Comparison of ENCODE assay signal across 8 cellular contexts in the genomic region with DNA sequence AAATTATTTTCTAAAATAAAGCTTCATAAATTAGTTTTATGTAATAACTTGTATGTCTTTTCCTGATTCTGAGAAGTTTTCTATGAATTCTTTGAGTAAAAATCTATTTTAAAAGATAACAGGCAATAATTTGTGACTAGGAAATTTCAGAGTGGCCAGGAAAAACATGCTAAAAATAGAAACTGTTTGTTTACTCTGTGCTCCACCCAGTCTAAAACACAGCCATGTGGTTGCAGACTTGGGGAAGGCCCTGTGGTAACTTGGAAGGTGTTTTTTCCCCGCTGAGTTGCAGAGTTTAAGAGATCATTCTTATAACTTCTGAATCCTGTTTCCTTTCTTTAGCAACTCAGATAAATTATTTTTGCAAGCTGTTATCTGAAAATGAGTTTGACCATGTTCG. TPM values are rescaled to one million over a fixed set of nuclear protein-coding genes. Genes with fewer than 3 reads are reported as not detected.
DNase-seq lines count a peak whose midpoint lies in the region; ATAC-seq, FAIRE-seq and TF ChIP-seq lines count a peak whose summit lies in the region.

No MANE protein-coding gene starts in this region.

- H3K9me3 ChIP-seq in A549 (no peaks in the 10 kb centered on the region), OCI-LY7 (ENCODE audit: low read length) (no peaks in the 10 kb centered on the region), heart left ventricle (no peaks in the 10 kb centered on the region), prostate gland (no peaks in the 10 kb centered on the region)

- no peak for TF ChIP-seq POLR2A in A549 (IDR thresholded peaks at IDR 0.05; ENCODE audit: low read length)
- no peak for TF ChIP-seq POLR2A in heart left ventricle (IDR thresholded peaks at IDR 0.05)
- TF ChIP-seq POLR2A in prostate gland (IDR thresholded peaks at IDR 0.05): no peak

- peaks cover 18% of the 10 kb centered on the region for H3K4me1 ChIP-seq in A549
- H3K4me1 ChIP-seq in OCI-LY7 (ENCODE audit: insufficient read depth, low read length, poor library complexity, severe bottlenecking): peaks cover 98% of the 10 kb centered on the region
- H3K4me1 ChIP-seq in heart left ventricle: peaks cover 7 to 85% (median 68%) of the 10 kb centered on the region in 12 donors
- no peaks in the 10 kb centered on the region for H3K4me1 ChIP-seq in prostate gland (replicated peaks)

- no peak overlapping the region for H3K4me3 ChIP-seq in A549
- H3K4me3 ChIP-seq in OCI-LY7 (ENCODE audit: low read depth, low read length, poor library complexity, severe bottlenecking): peak overlapping the region; percentile 3
- peak overlapping the region in 1 of 12 donors; percentile 3 for H3K4me3 ChIP-seq in heart left ventricle
- no peak overlapping the region for H3K4me3 ChIP-seq in prostate gland

- no peak for TF ChIP-seq RAD21 in A549 (conservative IDR thresholded peaks at IDR 0.05 in 1 of 2, IDR thresholded peaks at IDR 0.05 in 1 of 2)

- FAIRE-seq in A549 (lab: Jason Lieb, UNC) (no peak), GM18507 (lab: Jason Lieb, UNC) (peak; percentile 45)

- TF ChIP-seq EP300 in A549 (IDR thresholded peaks at IDR 0.05): no peak

- WGBS in A549 (ENCODE audit: missing lambda C conversion rate): 25% methylated on average over 2 of the region's 2 CpGs
- WGBS in heart left ventricle, 4 donors: 1 to 4% (median 3%) methylated on average over 2 of the region's 2 CpGs
- 36% methylated on average over 2 of the region's 2 CpGs for WGBS in prostate gland

- H3K4me2 ChIP-seq in A549 (peak overlapping the region; percentile 70), OCI-LY7 (ENCODE audit: low read length) (peak overlapping the region; percentile 48; the same call in 1 of the 2 replicates)

- no peaks in the 10 kb centered on the region for H3K27me3 ChIP-seq in heart left ventricle
- no peaks in the 10 kb centered on the region for H3K27me3 ChIP-seq in prostate gland (replicated peaks; ENCODE audit: insufficient read depth)

- no peaks in the 10 kb centered on the region for H3K9me2 ChIP-seq in OCI-LY7 (ENCODE audit: insufficient read depth, low read length)

- peak overlapping the region in 1 of 2 experiments; percentile 49; a peak in 1 of 6 replicates for H3K27ac ChIP-seq in A549
- H3K27ac ChIP-seq in OCI-LY7 (ENCODE audit: low read depth, low read length, poor library complexity, severe bottlenecking): peak overlapping the region; percentile 10
- H3K27ac ChIP-seq in heart left ventricle: peak overlapping the region in 10 of 12 donors; percentile 7 to 67 (median 57)
- H3K27ac ChIP-seq in prostate gland: no peak overlapping the region

- no peaks in the 10 kb centered on the region for H4K20me1 ChIP-seq in OCI-LY7 (ENCODE audit: insufficient read depth, low read length)

- ATAC-seq in A549: peak in 1 of 2 experiments; percentile 77; a peak in 3 of 6 replicates
- ATAC-seq in heart left ventricle: peak; percentile 62 to 84 (median 72)
- no peak for ATAC-seq in HG03095 (IDR thresholded peaks at IDR 0.05; ENCODE audit: unreplicated experiment)
- no peak for ATAC-seq in HG03097 (IDR thresholded peaks at IDR 0.05; ENCODE audit: low FRiP score, unreplicated experiment)

- H3K79me2 ChIP-seq in OCI-LY7 (ENCODE audit: insufficient read depth, low read depth, low read length): peaks cover 95% of the 10 kb centered on the region

- BruUV-seq in OCI-LY7 (replicated peaks; lab: Mats Ljungman, UMichigan): no TSS peak

- DNase-seq in A549 (ENCODE audit: low read depth in 1 of 2, low spot score in 1 of 2): peak in 1 of 2 experiments; percentile 54
- DNase-seq in GM18507 (ENCODE audit: extremely low spot score, insufficient read length, low read depth): no peak
- DNase-seq in OCI-LY7 (ENCODE audit: low spot score): no peak
- no peak for DNase-seq in heart left ventricle
- DNase-seq in prostate gland (ENCODE audit: low spot score): no peak
- DNase-seq in HuH-7.5 (ENCODE audit: low spot score): no peak

- no peak overlapping the region for H2AFZ ChIP-seq in OCI-LY7 (ENCODE audit: low read length)

- CTCF ChIA-PET in A549 (lab: Yijun Ruan, JAX) (no interaction called here), OCI-LY7 (lab: Charles Lee; ENCODE audit: unreplicated experiment) (no interaction called here)

- POLR2A ChIA-PET in A549 (lab: Yijun Ruan, JAX): no interaction called here
- POLR2A ChIA-PET in OCI-LY7 (lab: Charles Lee): interaction anchor here (1.4 to 3.7 kb wide), 2 partner anchors 10 to 14 kb away, joined by 6 to 15 read pairs; no protein-coding TSS in a partner anchor

- TF ChIP-seq CTCF in A549 (IDR thresholded peaks at IDR 0.05) (no peak), OCI-LY7 (conservative IDR thresholded peaks at IDR 0.05; ENCODE audit: low read length) (no peak), heart left ventricle (IDR thresholded peaks at IDR 0.05) (no peak), prostate gland (IDR thresholded peaks at IDR 0.05) (no peak)

- H3K36me3 ChIP-seq in OCI-LY7 (ENCODE audit: insufficient read depth, low read length) (peaks cover 8% of the 10 kb centered on the region; the same call in 1 of the 2 replicates), heart left ventricle (no peaks in the 10 kb centered on the region), prostate gland (no peaks in the 10 kb centered on the region)

- intact Hi-C loops in OCI-LY7 (cut with micrococcal nuclease; ENCODE audit: unreplicated experiment) (no loop called here), heart left ventricle (cut with DNase I) (loop anchor here in 1 of 10 donors (5.0 kb wide), 1 partner anchor 36 kb away; no protein-coding TSS in a partner anchor), prostate gland (cut with DNase I) (no loop called here)

TF ChIP-seq in A549, 52 proteins besides CTCF, POLR2A, EP300 and RAD21:
- TF ChIP-seq CEBPB (IDR thresholded peaks at IDR 0.05) (no peak), BHLHE40 (IDR thresholded peaks at IDR 0.05; ENCODE audit: low read depth, low read length) (no peak), JUNB (IDR thresholded peaks at IDR 0.05) (no peak), NFE2L2 (conservative IDR thresholded peaks at IDR 0.05; ENCODE audit: low read length) (no peak), SMC3 (IDR thresholded peaks at IDR 0.05) (no peak), RFX5 (IDR thresholded peaks at IDR 0.05) (no peak), NR3C1 (IDR thresholded peaks at IDR 0.05) (no peak), HOXA7 (CRISPR knock-in tag; IDR thresholded peaks at IDR 0.05) (no peak), ESRRA (IDR thresholded peaks at IDR 0.05; ENCODE audit: borderline replicate concordance, low read length) (no peak), TFCP2L1 (CRISPR knock-in tag; IDR thresholded peaks at IDR 0.05) (no peak), CBX2 (IDR thresholded peaks at IDR 0.05; ENCODE audit: borderline replicate concordance, low read depth) (no peak), ZNF302 (CRISPR knock-in tag; IDR thresholded peaks at IDR 0.05) (no peak), REST (IDR thresholded peaks at IDR 0.05) (no peak), POLR2AphosphoS2 (conservative IDR thresholded peaks at IDR 0.05; ENCODE audit: low read length) (no peak), KDM5A (IDR thresholded peaks at IDR 0.05) (no peak), FOSB (CRISPR knock-in tag; IDR thresholded peaks at IDR 0.05) (no peak), CBX8 (IDR thresholded peaks at IDR 0.05) (no peak), ZSCAN20 (CRISPR knock-in tag; IDR thresholded peaks at IDR 0.05) (no peak)

RNA-seq across cellular contexts. Expression of gene PLCL2, which starts 21.9 kb away (rescaled TPM):
- polyA plus RNA-seq in A549 (2011; rRNA removed) (3.0 and 3.5 TPM in 2 replicates), A549 (2017; fragmentation: RNase III; extraction: RNeasy Plus Mini Kit Qiagen cat#74134 plus additional on column Dnase treatment) (2.1 to 2.5 TPM (median 2.1 TPM) in 3 replicates), heart left ventricle (10 to 100 TPM; 10.4 to 21.1 TPM)
- polyA plus RNA-seq in A549 (2012; cell fraction: cytosol; rRNA removed): 1.1 and 1.2 TPM in 2 replicates
- 0.67 and 0.93 TPM in 2 replicates for polyA plus RNA-seq in A549 (2012; cell fraction: nucleus; rRNA removed)
- polyA minus RNA-seq in A549 (2011; rRNA and poly(A)+ RNA removed): 5.8 and 6.8 TPM in 2 replicates
- 41.6 and 42.8 TPM in 2 replicates for total RNA-seq in OCI-LY7 (2014; rRNA removed; shearing (Covaris generic))
- total RNA-seq in OCI-LY7 (2022) (34.1 and 41.1 TPM in 2 replicates), heart left ventricle (10 to 100 TPM; 47.1 to 80.9 (median 54.7) TPM), prostate gland (10 to 100 TPM in 1 of 2 donors, 1 to 10 TPM in 1; 5.3 to 14.5 TPM)

Comparison
In these comparisons a context has a peak if more than half of its experiments do, and no peak if none do; other contexts are left out.
1. ATAC-seq: peak in heart left ventricle (4 of 4); none in HG03095 (single experiment) and HG03097 (single experiment).
2. H3K27ac ChIP-seq: peak in OCI-LY7 (single experiment) and heart left ventricle (10 of 12); none in prostate gland (0 of 2).